In genomic region chr10:49433069-49433468, GRCh38 we compare ENCODE assay signal across 30 cellular contexts. TPM values are rescaled to one million over a fixed set of nuclear protein-coding genes. Genes with fewer than 3 reads are reported as not detected.
"Had no signal": no experiment of that assay in that cellular context is flagged by ENCODE, and none has a peak within 500 bp of the region (broad histone marks: within the 10 kb centered on the region; RNA-seq: fewer than 3 reads in every experiment).

No MANE protein-coding gene starts in this region.

- ATAC-seq: stimulated activated effector memory CD8-positive, alpha-beta T cell treated with anti-CD3 and anti-CD28 coated beads, Interleukin-12 subunit alpha, Interleukin-12 subunit beta, amount 100 ng/mL, for 72 hours; stimulated activated memory B cell treated with anti-CD40 and anti-IgM and Interleukin-4, amounts not matched to agents 10 μg/mL and 1 μg/mL and 100 μg/mL, for 72 hours; stimulated activated naive B cell treated with anti-CD40 and anti-IgM and Interleukin-4, amounts not matched to agents 10 μg/mL and 1 μg/mL and 100 μg/mL, for 72 hours; stimulated activated naive CD8-positive, alpha-beta T cell treated with anti-CD3 and anti-CD28 coated beads, Interleukin-15, amount 100 ng/mL, for 72 hours; stimulated activated naive CD8-positive, alpha-beta T cell treated with anti-CD3 and anti-CD28 coated beads, Interleukin-15, Interleukin-2, amounts not matched to agents 100 U/mL and 50 U/mL, for 24 hours; upper lobe of right lung had no signal

- H3K27ac ChIP-seq: stomach, suprapubic skin, testis, thoracic aorta, thyroid gland, tibial artery, tibial nerve, transverse colon, upper lobe of left lung, upper lobe of right lung, uterus, vagina had no signal

- H3K36me3 ChIP-seq: stomach, suprapubic skin, thoracic aorta, thyroid gland, transverse colon, upper lobe of left lung, upper lobe of right lung, uterus, vagina had no signal

- H3K27me3 ChIP-seq: stomach, suprapubic skin, testis, thyroid gland, tibial artery, tibial nerve, transverse colon, upper lobe of left lung, upper lobe of right lung, uterus, vagina had no signal

- H3K4me1 ChIP-seq: stomach, suprapubic skin, testis, tibial artery, tibial nerve, transverse colon, upper lobe of left lung, upper lobe of right lung, uterus, vagina had no signal

- H3K4me3 ChIP-seq: stomach, suprapubic skin, testis, thoracic aorta, thyroid gland, tibial artery, tibial nerve, transverse colon, upper lobe of left lung, upper lobe of right lung, uterus, vagina had no signal

- DNase-seq: stimulated activated CD4-positive, alpha-beta T cell treated with anti-CD3 and anti-CD28 coated beads, Interleukin-2, amount 100 ng/mL, for 48 hours; stimulated activated CD4-positive, alpha-beta T cell treated with anti-CD3 and anti-CD28 coated beads, Interleukin-4, amount 100 ng/mL, for 1 hour; stimulated activated CD4-positive, alpha-beta T cell treated with anti-CD3 and anti-CD28 coated beads, Interleukin-4, amount 100 ng/mL, for 24 hours; stimulated activated CD4-positive, alpha-beta T cell treated with anti-CD3 and anti-CD28 coated beads, Interleukin-4, amount 100 ng/mL, for 4 hours; stimulated activated CD8-positive, alpha-beta memory T cell treated with anti-CD3 and anti-CD28 coated beads, Interleukin-4, amount 100 ng/mL, for 48 hours; stimulated activated naive B cell treated with anti-CD40 and anti-IgM and Interleukin-4, amounts not matched to agents 10 μg/mL and 1 μg/mL and 100 μg/mL, for 72 hours; stimulated activated naive CD4-positive, alpha-beta T cell; stimulated activated naive CD4-positive, alpha-beta T cell treated with Interleukin-2 at 50 U/mL for 16 hours; stimulated activated naive CD8-positive, alpha-beta T cell treated with anti-CD3 and anti-CD28 coated beads, Interleukin-15, amount 100 ng/mL, for 72 hours; stimulated activated naive CD8-positive, alpha-beta T cell treated with anti-CD3 and anti-CD28 coated beads, Interleukin-15, Interleukin-2, amounts not matched to agents 100 U/mL and 50 U/mL, for 24 hours; stomach; substantia nigra; testis; thyroid gland; tibial artery; transverse colon; trophoblast cell; upper lobe of left lung; upper lobe of right lung; uterus had no signal

- FAIRE-seq: urothelium cell line had no signal

- H3K9me3 ChIP-seq: testis, thoracic aorta, thyroid gland, transverse colon, upper lobe of right lung, uterus, vagina had no signal

RNA-seq across cellular contexts. Expression of gene DRGX, which starts 37.2 kb away (rescaled TPM):
- total RNA-seq: stomach, subcutaneous adipose tissue, temporal lobe, testis, thoracic aorta, thyroid gland, tibial nerve, upper lobe of right lung, ureter, vagina had no signal
- polyA plus RNA-seq: stomach had no signal
